In the genomic region with DNA sequence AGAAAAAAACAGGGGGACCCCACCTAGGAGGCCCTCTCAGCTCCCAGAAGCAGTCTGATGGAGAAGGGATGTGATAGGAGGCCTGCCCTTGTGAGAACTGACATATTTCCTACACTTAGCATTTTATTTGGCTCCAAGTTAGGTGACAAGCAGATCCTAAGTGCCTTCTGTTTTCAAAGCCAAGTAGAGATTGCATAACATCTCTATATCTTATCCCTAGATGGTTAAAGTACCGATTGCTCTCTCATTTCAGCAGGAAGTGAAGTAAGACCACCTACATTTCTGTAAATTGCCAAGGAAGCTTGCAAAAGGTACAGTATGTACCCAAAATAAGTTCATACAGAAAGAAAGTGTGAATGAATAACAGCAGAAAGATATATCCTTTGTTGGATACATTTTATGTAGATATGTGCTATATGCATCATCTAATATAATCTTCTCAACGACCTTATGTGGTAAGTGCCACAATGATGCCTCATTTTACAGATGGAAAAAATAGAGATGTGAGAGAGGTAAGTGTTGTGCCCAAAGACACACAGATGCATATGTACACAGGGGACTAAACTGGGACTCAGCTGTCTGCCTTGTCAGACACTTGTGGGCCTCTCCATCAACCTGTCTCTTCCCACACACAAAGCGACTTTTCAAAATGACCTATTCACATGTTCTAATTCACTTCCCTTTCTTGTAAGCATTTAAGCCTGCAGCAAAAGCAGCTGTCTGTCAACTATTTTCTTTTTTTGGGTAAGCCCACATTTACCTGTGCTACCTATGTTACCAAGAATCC, we compare ENCODE assay signal across 1 cellular context.
TF ChIP-seq lines count a peak whose summit lies in the region.

No MANE protein-coding gene starts in this region.

TF ChIP-seq in HepG2, 621 proteins besides CTCF, POLR2A, EP300 and RAD21:
- TF ChIP-seq CEBPB (IDR thresholded peaks at IDR 0.05; ENCODE audit: borderline replicate concordance, low read depth, low read length) (peak; percentile 29; the same call in 1 of the 2 replicates), HHEX (CRISPR knock-in tag; IDR thresholded peaks at IDR 0.05) (no peak), CAMTA2 (CRISPR knock-in tag; IDR thresholded peaks at IDR 0.05; ENCODE audit: borderline replicate concordance) (no peak)
